ENCODE assay signal across 29 cellular contexts in genomic region chr13:110424596-110425443, GRCh38.
A peak's percentile ranks its signal among the peaks of the same experiment; 100 is the strongest.
DNase-seq lines count a peak whose midpoint lies in the region; ATAC-seq and TF ChIP-seq lines count a peak whose summit lies in the region.
"Had no signal": no experiment of that assay in that cellular context is flagged by ENCODE, and none has a peak within 500 bp of the region (broad histone marks: within the 10 kb centered on the region; RNA-seq: fewer than 3 reads in every experiment).

No MANE protein-coding gene starts in this region.

- no peak overlapping the region for H2AK5ac ChIP-seq in neuronal stem cell (ENCODE audit: low read depth, low read length)

- TF ChIP-seq CTCF in endothelial cell (IDR thresholded peaks at IDR 0.05; ENCODE audit: unreplicated experiment) (no peak), osteoblast (IDR thresholded peaks at IDR 0.05; ENCODE audit: extremely low read depth, low read depth, low read length) (no peak), tibial artery (IDR thresholded peaks at IDR 0.05) (no peak), heart left ventricle (IDR thresholded peaks at IDR 0.05) (no peak)

- H3K4ac ChIP-seq in neuronal stem cell (ENCODE audit: low read length): no peak overlapping the region

- peak overlapping the region; percentile 17 for H3K27ac ChIP-seq in osteoblast (ENCODE audit: low read depth, low read length)
- H3K27ac ChIP-seq in tibial artery: peak overlapping the region; percentile 59 to 85
- no peak overlapping the region for H3K27ac ChIP-seq in neuronal stem cell (replicated peaks; ENCODE audit: low read length)
- H3K27ac ChIP-seq in heart left ventricle: peak overlapping the region in 1 of 12 donors; percentile 45
- H3K27ac ChIP-seq: 22Rv1, body of pancreas, GM23248, right atrium auricular region had no signal

- no peaks in the 10 kb centered on the region for H3K9me3 Mint-ChIP-seq in endothelial cell (ENCODE audit: unreplicated experiment)
- H3K9me3 Mint-ChIP-seq: activated naive CD4-positive, alpha-beta T cell treated with anti-CD3 and anti-CD28 coated beads for 36 hours; CD14-positive monocyte; stimulated activated naive CD8-positive, alpha-beta T cell treated with anti-CD3 and anti-CD28 coated beads, Interleukin-15, amount 100 ng/mL, for 72 hours had no signal

- H4K8ac ChIP-seq in neuronal stem cell (ENCODE audit: low read depth, low read length): no peak overlapping the region

- no peak overlapping the region for H3K18ac ChIP-seq in neuronal stem cell (ENCODE audit: low read length)

- no peak overlapping the region for H2BK15ac ChIP-seq in neuronal stem cell (ENCODE audit: low read length)

- H3K4me1 Mint-ChIP-seq in endothelial cell (ENCODE audit: unreplicated experiment): peaks cover 59% of the 10 kb centered on the region
- H3K4me1 Mint-ChIP-seq: CD14-positive monocyte had no signal

- H2BK120ac ChIP-seq in neuronal stem cell (ENCODE audit: low read depth, low read length): no peak overlapping the region

- peaks cover 3% of the 10 kb centered on the region for H3K79me1 ChIP-seq in neuronal stem cell (ENCODE audit: low read depth, low read length)

- no peak for ATAC-seq in heart left ventricle
- ATAC-seq: activated CD8-positive, alpha-beta T cell treated with anti-CD3 and anti-CD28 coated beads, Interleukin-2, amount 10 ng/mL, durations not matched to agents 7 days and 5 days; K562; left cardiac atrium; Panc1; stimulated activated naive CD8-positive, alpha-beta T cell treated with anti-CD3 and anti-CD28 coated beads, Interleukin-15, amount 100 ng/mL, for 72 hours had no signal

- H3K4me3 Mint-ChIP-seq in endothelial cell (ENCODE audit: unreplicated experiment): peak overlapping the region; percentile 21
- H3K4me3 Mint-ChIP-seq: activated CD8-positive, alpha-beta T cell treated with anti-CD3 and anti-CD28 coated beads, Interleukin-2, amount 10 ng/mL, durations not matched to agents 7 days and 5 days; activated naive CD4-positive, alpha-beta T cell treated with anti-CD3 and anti-CD28 coated beads for 36 hours; immature natural killer cell; stimulated activated naive CD8-positive, alpha-beta T cell treated with anti-CD3 and anti-CD28 coated beads, Interleukin-15, amount 100 ng/mL, for 72 hours had no signal

- no peak overlapping the region for H2AFZ ChIP-seq in osteoblast (ENCODE audit: low read length)
- H2AFZ ChIP-seq in neuronal stem cell (ENCODE audit: low read length): no peak overlapping the region
- H2AFZ ChIP-seq: GM23248 had no signal

- no peak overlapping the region for H3K4me2 ChIP-seq in osteoblast (ENCODE audit: insufficient read depth, low read length)
- no peak overlapping the region for H3K4me2 ChIP-seq in neuronal stem cell (ENCODE audit: insufficient read depth, low read length, poor library complexity, severe bottlenecking)

- H3K27ac Mint-ChIP-seq in endothelial cell (ENCODE audit: unreplicated experiment): no peak overlapping the region
- H3K27ac Mint-ChIP-seq: activated CD8-positive, alpha-beta T cell treated with anti-CD3 and anti-CD28 coated beads, Interleukin-2, amount 10 ng/mL, durations not matched to agents 7 days and 5 days; activated naive CD4-positive, alpha-beta T cell treated with anti-CD3 and anti-CD28 coated beads for 36 hours; CD14-positive monocyte; immature natural killer cell; stimulated activated naive CD8-positive, alpha-beta T cell treated with anti-CD3 and anti-CD28 coated beads, Interleukin-15, amount 100 ng/mL, for 72 hours had no signal

- no peak overlapping the region for H2BK12ac ChIP-seq in neuronal stem cell (ENCODE audit: low read length)

- peaks cover 63% of the 10 kb centered on the region for H3K36me3 ChIP-seq in osteoblast (ENCODE audit: insufficient read depth, low read length)
- H3K36me3 ChIP-seq in tibial artery: peaks cover 17 to 41% (median 30%) of the 10 kb centered on the region in 3 donors
- H3K36me3 ChIP-seq in neuronal stem cell (replicated peaks in 1 of 2; ENCODE audit: control insufficient read depth in 2 of 2, insufficient read depth in 2 of 2, low read length in 2 of 2): peaks cover 7 to 77% of the 10 kb centered on the region in 2 donors
- peaks cover 0 to 63% (median 46%) of the 10 kb centered on the region in 9 donors for H3K36me3 ChIP-seq in heart left ventricle

- no peak overlapping the region for H2BK5ac ChIP-seq in neuronal stem cell (ENCODE audit: low read length)

- no peak overlapping the region for H3K23ac ChIP-seq in neuronal stem cell (ENCODE audit: low read depth, low read length, poor library complexity)

- peaks cover 55% of the 10 kb centered on the region for H3K36me3 Mint-ChIP-seq in endothelial cell (ENCODE audit: low read depth, unreplicated experiment)
- H3K36me3 Mint-ChIP-seq: CD14-positive monocyte, immature natural killer cell had no signal

- H3K27me3 Mint-ChIP-seq in endothelial cell (ENCODE audit: unreplicated experiment): peaks cover 20% of the 10 kb centered on the region

- DNase-seq in DMS153 treated with DMSO at 0.1 percent for 48 hours (lab: John Stamatoyannopoulos, UW; ENCODE audit: unreplicated experiment) (peak; percentile 18), DMS153 (lab: John Stamatoyannopoulos, UW) (no peak), endothelial cell (ENCODE audit: low spot score) (no peak), osteoblast (ENCODE audit: insufficient read length, low spot score, missing footprints) (no peak), tibial artery (no peak), neuronal stem cell (ENCODE audit: low spot score) (no peak), SW480 (ENCODE audit: low spot score) (no peak), heart left ventricle (no peak)
- DNase-seq: activated CD8-positive, alpha-beta T cell treated with anti-CD3 and anti-CD28 coated beads, Interleukin-2, amount 10 ng/mL, durations not matched to agents 7 days and 5 days; activated naive CD4-positive, alpha-beta T cell treated with anti-CD3 and anti-CD28 coated beads for 36 hours; Caco-2; DMS79; GM23248; immature natural killer cell; left cardiac atrium; NCI-H1105; NCI-H187 treated with DMSO at 0.1 percent for 48 hours; NCI-H69; SIG-M5; stimulated activated CD4-positive, alpha-beta T cell treated with anti-CD3 and anti-CD28 coated beads, Interleukin-12 subunit alpha, Interleukin-12 subunit beta, amount 100 ng/mL, for 4 hours; stimulated activated CD4-positive, alpha-beta T cell treated with anti-CD3 and anti-CD28 coated beads, Interleukin-2, amount 100 ng/mL, for 48 hours; stimulated activated naive CD8-positive, alpha-beta T cell treated with anti-CD3 and anti-CD28 coated beads, Interleukin-15, amount 100 ng/mL, for 72 hours; trophoblast cell had no signal

- no peak for TF ChIP-seq POLR2A in heart left ventricle (IDR thresholded peaks at IDR 0.05)

- peaks cover 2% of the 10 kb centered on the region for H4K20me1 ChIP-seq in osteoblast (ENCODE audit: insufficient read depth, low read length)

- H3K9ac ChIP-seq in neuronal stem cell (ENCODE audit: low read depth, low read length, poor library complexity): no peak overlapping the region
- H3K9ac ChIP-seq: GM23248 had no signal

- peaks cover 27% of the 10 kb centered on the region for H3K4me1 ChIP-seq in osteoblast (ENCODE audit: insufficient read depth, low read length)
- peaks cover 0 to 75% (median 45%) of the 10 kb centered on the region in 4 donors for H3K4me1 ChIP-seq in tibial artery
- H3K4me1 ChIP-seq in neuronal stem cell (ENCODE audit: control insufficient read depth in 2 of 2, insufficient read depth in 1 of 2, low read depth in 1 of 2, low read length in 2 of 2): peaks cover 0 to 3% of the 10 kb centered on the region in 2 donors
- H3K4me1 ChIP-seq in heart left ventricle: peaks cover 0 to 47% (median 23%) of the 10 kb centered on the region in 12 donors
- H3K4me1 ChIP-seq: body of pancreas had no signal

- no peaks in the 10 kb centered on the region for H3K9me3 ChIP-seq in osteoblast (ENCODE audit: low read depth, low read length)
- H3K9me3 ChIP-seq in tibial artery: no peaks in the 10 kb centered on the region
- H3K9me3 ChIP-seq in neuronal stem cell (replicated peaks in 1 of 2; ENCODE audit: control insufficient read depth in 2 of 2, insufficient read depth in 1 of 2, low read depth in 1 of 2, low read length in 2 of 2): peaks cover 0 to 3% of the 10 kb centered on the region in 2 donors
- H3K9me3 ChIP-seq in heart left ventricle: no peaks in the 10 kb centered on the region
- H3K9me3 ChIP-seq: body of pancreas, Caco-2, right atrium auricular region had no signal

- H3K14ac ChIP-seq in neuronal stem cell (ENCODE audit: low read length): no peak overlapping the region

- H3K27me3 ChIP-seq in osteoblast (ENCODE audit: insufficient read depth, low read length) (no peaks in the 10 kb centered on the region), tibial artery (no peaks in the 10 kb centered on the region), neuronal stem cell (ENCODE audit: control insufficient read depth in 3 of 3, insufficient read depth in 3 of 3, low read depth in 1 of 3, low read length in 3 of 3) (no peaks in the 10 kb centered on the region), heart left ventricle (peaks cover 0 to 7% (median 0%) of the 10 kb centered on the region in 9 donors)
- H3K27me3 ChIP-seq: body of pancreas, right atrium auricular region had no signal

- peaks cover 3% of the 10 kb centered on the region for H3K79me2 ChIP-seq in osteoblast (ENCODE audit: insufficient read depth, low read length)

- H4K91ac ChIP-seq in neuronal stem cell (ENCODE audit: low read depth, low read length, poor library complexity): no peak overlapping the region

- H3K4me3 ChIP-seq in osteoblast (ENCODE audit: insufficient read depth, low read length): no peak overlapping the region
- H3K4me3 ChIP-seq in tibial artery: no peak overlapping the region
- H3K4me3 ChIP-seq in neuronal stem cell (ENCODE audit: low read length in 2 of 2): no peak overlapping the region
- no peak overlapping the region for H3K4me3 ChIP-seq in heart left ventricle
- H3K4me3 ChIP-seq: body of pancreas, GM23248, K562, right atrium auricular region had no signal

- WGBS in neuronal stem cell (ENCODE audit: extremely low coverage in 2 of 2, insufficient read length in 2 of 2, insufficient replicate concordance in 1 of 2), 2 donors: no CpG with 5 or more reads among the region's 26 CpGs
- WGBS in heart left ventricle, 4 donors: 80 to 86% (median 85%) methylated on average over 26 of the region's 26 CpGs

- intact Hi-C loops in tibial artery (cut with DNase I; ENCODE audit: low total_unique reads): no loop called here
- intact Hi-C loops in heart left ventricle (cut with DNase I): loop anchor here in 1 of 10 donors (5.0 kb wide), 1 partner anchor 203 kb away; no protein-coding TSS in a partner anchor
